13 cellular contexts compared by ENCODE assay signal in genomic region chr6:139327038-139327437, GRCh38.
DNase-seq lines count a peak whose midpoint lies in the region; ATAC-seq and TF ChIP-seq lines count a peak whose summit lies in the region.
"Had no signal": no experiment of that assay in that cellular context is flagged by ENCODE, and none has a peak within 500 bp of the region (broad histone marks: within the 10 kb centered on the region; RNA-seq: fewer than 3 reads in every experiment).

No MANE protein-coding gene starts in this region.

- peaks cover 16% of the 10 kb centered on the region; the same call in 1 of the 2 replicates for H3K9me3 ChIP-seq in BLaER1
- H3K9me3 ChIP-seq: suprapubic skin had no signal

- H4K20me1 ChIP-seq in BLaER1, result no peaks in the 10 kb centered on the region

- no peaks in the 10 kb centered on the region; the same call in 1 of the 2 replicates for H3K36me3 ChIP-seq in BLaER1
- H3K36me3 ChIP-seq: suprapubic skin had no signal

- ATAC-seq in GM19324 (IDR thresholded peaks at IDR 0.05; ENCODE audit: low FRiP score, unreplicated experiment) (peak; percentile 46), HG02798 (IDR thresholded peaks at IDR 0.05; ENCODE audit: poor library complexity, unreplicated experiment) (peak; percentile 67)

- peaks cover 52% of the 10 kb centered on the region for H3K4me1 ChIP-seq in BLaER1

- H3K27me3 ChIP-seq in BLaER1 (no peaks in the 10 kb centered on the region), HL-60 (ENCODE audit: insufficient read depth, poor library complexity, severe bottlenecking) (no peaks in the 10 kb centered on the region)
- H3K27me3 ChIP-seq: suprapubic skin had no signal

- H3K4me3 ChIP-seq in BLaER1, result no peak overlapping the region
- no peak overlapping the region for H3K4me3 ChIP-seq in HL-60 (replicated peaks; ENCODE audit: insufficient read depth, low read length)
- H3K4me3 ChIP-seq: suprapubic skin had no signal

- DNase-seq in HL-60 (ENCODE audit: low read depth in 1 of 2, low spot score in 1 of 2) (no peak), hippocampal formation (lab: John Stamatoyannopoulos, UW) (no peak), caudate nucleus (lab: John Stamatoyannopoulos, UW) (no peak), HuH-7.5 (ENCODE audit: low spot score) (no peak), NCI-H1930 (lab: John Stamatoyannopoulos, UW) (no peak)
- DNase-seq: activated CD4-positive, CD25-positive, alpha-beta regulatory T cell treated with anti-CD3 and anti-CD28 coated beads, Interleukin-2, amount 50 U/mL, for 72 hours; DMS79 treated with DMSO at 0.1 percent for 48 hours; Kasumi-1; NCI-H510A had no signal

- H3K9ac ChIP-seq in BLaER1, result no peak overlapping the region

- peak overlapping the region; percentile 92 for H3K27ac ChIP-seq in BLaER1
- H3K27ac ChIP-seq in HL-60 (replicated peaks), result peak overlapping the region; percentile 98
- no peak overlapping the region for H3K27ac ChIP-seq in caudate nucleus (ENCODE audit: low read depth, low read length)
- H3K27ac ChIP-seq: suprapubic skin had no signal

- TF ChIP-seq CTCF in HL-60 (IDR thresholded peaks at IDR 0.05; ENCODE audit: insufficient read depth, low read length), result no peak

- H3K4me2 ChIP-seq in BLaER1, result peak overlapping the region; percentile 80
